19 cellular contexts compared by ENCODE assay signal in genomic region chr7:151728746-151729145, GRCh38.
DNase-seq lines count a peak whose midpoint lies in the region; ATAC-seq and TF ChIP-seq lines count a peak whose summit lies in the region.
"Had no signal": no experiment of that assay in that cellular context is flagged by ENCODE, and none has a peak within 500 bp of the region (broad histone marks: within the 10 kb centered on the region; RNA-seq: fewer than 3 reads in every experiment).

No MANE protein-coding gene starts in this region.

- H3K79me2 ChIP-seq in smooth muscle cell (ENCODE audit: low read depth) = no peaks in the 10 kb centered on the region

- CTCF ChIA-PET in activated CD4-positive, alpha-beta memory T cell treated with anti-CD3 and anti-CD28 coated beads for 36 hours (lab: Charles Lee) = interaction anchor here (1.4 to 1.6 kb wide), 2 partner anchors 16 to 55 kb away, joined by 3 read pairs; no protein-coding TSS in a partner anchor
- CTCF ChIA-PET in activated CD4-positive, alpha-beta memory T cell treated with anti-CD3 and anti-CD28 coated beads, Interleukin-2, amount 10 ng/mL, durations not matched to agents 7 days and 5 days (lab: Charles Lee) = no interaction called here
- CTCF ChIA-PET in Panc1 (lab: Charles Lee) = no interaction called here

- no peak for ATAC-seq in Panc1
- ATAC-seq: stimulated activated naive B cell treated with anti-CD40 and anti-IgM and Interleukin-4, amounts not matched to agents 10 μg/mL and 1 μg/mL and 100 μg/mL, for 72 hours had no signal

- no peaks in the 10 kb centered on the region for H3K9me3 Mint-ChIP-seq in activated CD4-positive, alpha-beta memory T cell treated with anti-CD3 and anti-CD28 coated beads for 36 hours
- no peaks in the 10 kb centered on the region for H3K9me3 Mint-ChIP-seq in activated CD4-positive, alpha-beta memory T cell treated with anti-CD3 and anti-CD28 coated beads, Interleukin-2, amount 10 ng/mL, durations not matched to agents 7 days and 5 days
- H3K9me3 Mint-ChIP-seq: stimulated activated naive B cell treated with anti-CD40 and anti-IgM and Interleukin-4, amounts not matched to agents 10 μg/mL and 1 μg/mL and 100 μg/mL, for 72 hours; T-helper 1 cell treated with Interleukin-12 subunit alpha and Interleukin-12 subunit beta and Interleukin-4 antibody, amounts not matched to agents 30 μg/mL and 1 μg/mL, for 36 hours had no signal

- H3K36me3 ChIP-seq in Panc1 (ENCODE audit: control insufficient read depth, insufficient read depth, low read length) (no peaks in the 10 kb centered on the region), left ventricle myocardium inferior (no peaks in the 10 kb centered on the region), smooth muscle cell (ENCODE audit: low read depth) (no peaks in the 10 kb centered on the region)
- H3K36me3 ChIP-seq: BE2C, thyroid gland had no signal

- TF ChIP-seq CTCF in Panc1 (IDR thresholded peaks at IDR 0.05) (no peak), left ventricle myocardium inferior (IDR thresholded peaks at IDR 0.05; ENCODE audit: borderline replicate concordance) (no peak), smooth muscle cell (IDR thresholded peaks at IDR 0.05; ENCODE audit: borderline replicate concordance, insufficient read depth, poor library complexity, severe bottlenecking) (no peak)

- in situ Hi-C loops in Panc1 (cut with HindIII; ENCODE audit: low pct_unique_long_range_greater_than_20kb, low sequenced_read_pairs) = no loop called here

- H3K4me3 ChIP-seq in Panc1 (ENCODE audit: low read depth in 2 of 2, low read length in 2 of 2) (no peak overlapping the region), left ventricle myocardium inferior (no peak overlapping the region), smooth muscle cell (no peak overlapping the region)
- H3K4me3 ChIP-seq: dorsolateral prefrontal cortex, SJSA1, thyroid gland had no signal

- H3F3A ChIP-seq in smooth muscle cell (ENCODE audit: low read depth) = no peaks in the 10 kb centered on the region

- H3K4me1 ChIP-seq in Panc1 (ENCODE audit: control insufficient read depth, insufficient read depth, low read length) (peaks cover 40% of the 10 kb centered on the region), left ventricle myocardium inferior (peaks cover 97% of the 10 kb centered on the region), smooth muscle cell (ENCODE audit: low read depth) (peaks cover 14% of the 10 kb centered on the region)

- peak overlapping the region; percentile 28 for H3K27ac Mint-ChIP-seq in activated CD4-positive, alpha-beta memory T cell treated with anti-CD3 and anti-CD28 coated beads for 36 hours
- no peak overlapping the region for H3K27ac Mint-ChIP-seq in activated CD4-positive, alpha-beta memory T cell treated with anti-CD3 and anti-CD28 coated beads, Interleukin-2, amount 10 ng/mL, durations not matched to agents 7 days and 5 days
- H3K27ac Mint-ChIP-seq: T-helper 1 cell treated with Interleukin-12 subunit alpha and Interleukin-12 subunit beta and Interleukin-4 antibody, amounts not matched to agents 30 μg/mL and 1 μg/mL, for 36 hours had no signal

- H4K20me1 ChIP-seq in smooth muscle cell (ENCODE audit: low read depth) = no peaks in the 10 kb centered on the region

- no peak for DNase-seq in activated CD4-positive, alpha-beta memory T cell treated with anti-CD3 and anti-CD28 coated beads for 36 hours
- DNase-seq in activated CD4-positive, alpha-beta memory T cell treated with anti-CD3 and anti-CD28 coated beads, Interleukin-2, amount 10 ng/mL, durations not matched to agents 7 days and 5 days = no peak
- no peak for DNase-seq in Panc1 (ENCODE audit: low read depth, low spot score)
- no peak for DNase-seq in left ventricle myocardium inferior
- no peak for DNase-seq in smooth muscle cell (lab: John Stamatoyannopoulos, UW; ENCODE audit: unreplicated experiment)
- no peak for DNase-seq in activated effector memory CD4-positive, alpha-beta T cell treated with Interleukin-2 at 50 U/mL for 16 hours
- DNase-seq in stimulated activated CD8-positive, alpha-beta memory T cell treated with anti-CD3 and anti-CD28 coated beads, Interleukin-4, amount 100 ng/mL, for 48 hours = no peak
- no peak for DNase-seq in islet precursor cell
- DNase-seq: BE2C; dorsolateral prefrontal cortex; foreskin melanocyte; NCI-H748 treated with DMSO at 0.1 percent for 48 hours; retina; stimulated activated CD4-positive, alpha-beta T cell treated with anti-CD3 and anti-CD28 coated beads, Interleukin-15, amount 100 ng/mL, for 24 hours; stimulated activated naive B cell treated with anti-CD40 and anti-IgM and Interleukin-4, amounts not matched to agents 10 μg/mL and 1 μg/mL and 100 μg/mL, for 72 hours; thyroid gland had no signal

- POLR2A ChIA-PET in activated CD4-positive, alpha-beta memory T cell treated with anti-CD3 and anti-CD28 coated beads for 36 hours (lab: Charles Lee) = no interaction called here
- POLR2A ChIA-PET in activated CD4-positive, alpha-beta memory T cell treated with anti-CD3 and anti-CD28 coated beads, Interleukin-2, amount 10 ng/mL, durations not matched to agents 7 days and 5 days (lab: Charles Lee) = no interaction called here
- POLR2A ChIA-PET in Panc1 (lab: Charles Lee) = interaction anchor here (0.6 kb wide), 2 partner anchors 28 to 159 kb away, joined by 3 to 9 read pairs; no protein-coding TSS in a partner anchor

- no peaks in the 10 kb centered on the region for H3K27me3 Mint-ChIP-seq in activated CD4-positive, alpha-beta memory T cell treated with anti-CD3 and anti-CD28 coated beads for 36 hours
- no peaks in the 10 kb centered on the region for H3K27me3 Mint-ChIP-seq in activated CD4-positive, alpha-beta memory T cell treated with anti-CD3 and anti-CD28 coated beads, Interleukin-2, amount 10 ng/mL, durations not matched to agents 7 days and 5 days
- H3K27me3 Mint-ChIP-seq: stimulated activated naive B cell treated with anti-CD40 and anti-IgM and Interleukin-4, amounts not matched to agents 10 μg/mL and 1 μg/mL and 100 μg/mL, for 72 hours had no signal

- H2AFZ ChIP-seq in smooth muscle cell (ENCODE audit: low read depth) = no peak overlapping the region

- H3K9me3 ChIP-seq in Panc1 (ENCODE audit: control insufficient read depth, insufficient read depth, low read depth, low read length) (no peaks in the 10 kb centered on the region), left ventricle myocardium inferior (replicated peaks) (no peaks in the 10 kb centered on the region), smooth muscle cell (replicated peaks; ENCODE audit: low read depth) (no peaks in the 10 kb centered on the region)
- H3K9me3 ChIP-seq: BE2C, SJSA1, thyroid gland had no signal

- BruUV-seq in Panc1 (replicated peaks; lab: Mats Ljungman, UMichigan) = no TSS peak

- H3K4me3 Mint-ChIP-seq in activated CD4-positive, alpha-beta memory T cell treated with anti-CD3 and anti-CD28 coated beads for 36 hours = no peak overlapping the region
- no peak overlapping the region for H3K4me3 Mint-ChIP-seq in activated CD4-positive, alpha-beta memory T cell treated with anti-CD3 and anti-CD28 coated beads, Interleukin-2, amount 10 ng/mL, durations not matched to agents 7 days and 5 days
- H3K4me3 Mint-ChIP-seq: stimulated activated naive B cell treated with anti-CD40 and anti-IgM and Interleukin-4, amounts not matched to agents 10 μg/mL and 1 μg/mL and 100 μg/mL, for 72 hours; T-helper 1 cell treated with Interleukin-12 subunit alpha and Interleukin-12 subunit beta and Interleukin-4 antibody, amounts not matched to agents 30 μg/mL and 1 μg/mL, for 36 hours had no signal

- H3K4me2 ChIP-seq in smooth muscle cell = no peak overlapping the region

- H3K27ac ChIP-seq in Panc1 (ENCODE audit: low read length) = peak overlapping the region; percentile 88
- peak overlapping the region; percentile 89 for H3K27ac ChIP-seq in left ventricle myocardium inferior (replicated peaks)
- H3K27ac ChIP-seq in smooth muscle cell (ENCODE audit: low read depth) = peak overlapping the region; percentile 17
- H3K27ac ChIP-seq: 22Rv1, dorsolateral prefrontal cortex, thyroid gland had no signal

- H3K27me3 ChIP-seq in Panc1 (ENCODE audit: control insufficient read depth, insufficient read depth, low read length) = no peaks in the 10 kb centered on the region
- no peaks in the 10 kb centered on the region for H3K27me3 ChIP-seq in left ventricle myocardium inferior (ENCODE audit: low read depth)
- no peaks in the 10 kb centered on the region for H3K27me3 ChIP-seq in smooth muscle cell (ENCODE audit: low read depth)
- H3K27me3 ChIP-seq: BE2C, dorsolateral prefrontal cortex, SJSA1, thyroid gland had no signal

- intact Hi-C loops in activated CD4-positive, alpha-beta memory T cell treated with anti-CD3 and anti-CD28 coated beads for 36 hours (cut with micrococcal nuclease) = no loop called here
- intact Hi-C loops in Panc1 (cut with micrococcal nuclease; ENCODE audit: unreplicated experiment) = no loop called here
- intact Hi-C loops in left ventricle myocardium inferior (cut with micrococcal nuclease) = no loop called here

- no peaks in the 10 kb centered on the region for H3K36me3 Mint-ChIP-seq in activated CD4-positive, alpha-beta memory T cell treated with anti-CD3 and anti-CD28 coated beads for 36 hours
- H3K36me3 Mint-ChIP-seq in activated CD4-positive, alpha-beta memory T cell treated with anti-CD3 and anti-CD28 coated beads, Interleukin-2, amount 10 ng/mL, durations not matched to agents 7 days and 5 days (ENCODE audit: low read depth) = no peaks in the 10 kb centered on the region

- WGBS in smooth muscle cell (ENCODE audit: low lambda C conversion rate) = 95% methylated on average over 14 of the region's 14 CpGs

- H3K4me1 Mint-ChIP-seq in activated CD4-positive, alpha-beta memory T cell treated with anti-CD3 and anti-CD28 coated beads for 36 hours (ENCODE audit: low read depth) = peaks cover 14% of the 10 kb centered on the region
- H3K4me1 Mint-ChIP-seq in activated CD4-positive, alpha-beta memory T cell treated with anti-CD3 and anti-CD28 coated beads, Interleukin-2, amount 10 ng/mL, durations not matched to agents 7 days and 5 days = peaks cover 20% of the 10 kb centered on the region

- no peak overlapping the region for H3K9ac ChIP-seq in smooth muscle cell (ENCODE audit: low read depth)

Comparison
In these comparisons a context has a peak if more than half of its experiments do, and no peak if none do; other contexts are left out.
1. H3K27ac ChIP-seq: peak in every context shown above with its lines; median percentile 89 in left ventricle myocardium inferior; 88 in Panc1; 17 in smooth muscle cell.